Comparison of ENCODE assay signal across 33 cellular contexts in genomic region chr5:84251503-84251902, GRCh38.
"Had no signal": no experiment of that assay in that cellular context is flagged by ENCODE, and none has a peak within 500 bp of the region (broad histone marks: within the 10 kb centered on the region; RNA-seq: fewer than 3 reads in every experiment).

No MANE protein-coding gene starts in this region.

- ATAC-seq: activated naive CD4-positive, alpha-beta T cell treated with anti-CD3 and anti-CD28 coated beads, Interleukin-2, amount 50 U/mL, for 72 hours; activated naive CD8-positive, alpha-beta T cell treated with anti-CD3 and anti-CD28 coated beads, Interleukin-2, amount 50 U/mL, for 24 hours; activated T-cell treated with anti-CD3 and anti-CD28 coated beads, Interleukin-2, amount 50 U/mL, for 4 hours; activated T-cell treated with anti-CD3 and anti-CD28 coated beads, Interleukin-2, amount 50 U/mL, for 72 hours; activated T-helper 17 cell treated with anti-CD3 and anti-CD28 coated beads, Interleukin-2, amount 50 U/mL, for 72 hours; body of pancreas had no signal

- H3K9me3 ChIP-seq: adrenal gland, ascending aorta, body of pancreas, breast epithelium had no signal

- H3K27ac ChIP-seq: adrenal gland, ascending aorta, body of pancreas, brain microvascular endothelial cell, breast epithelium, cardiac muscle cell had no signal

- H3K36me3 ChIP-seq: adrenal gland, ascending aorta, brain microvascular endothelial cell, breast epithelium, cardiac muscle cell had no signal

- H3K4me1 ChIP-seq: adrenal gland, body of pancreas, breast epithelium had no signal

- DNase-seq: activated effector memory CD4-positive, alpha-beta T cell treated with anti-CD3 and anti-CD28 coated beads, Interleukin-2, amount 50 U/mL, for 16 hours; activated effector memory CD4-positive, alpha-beta T cell treated with Interleukin-2 at 50 U/mL for 16 hours; activated gamma-delta T cell; activated gamma-delta T cell treated with Interleukin-2 at 50 U/mL for 16 hours; activated naive CD4-positive, alpha-beta T cell; activated naive CD4-positive, alpha-beta T cell treated with anti-CD3 and anti-CD28 coated beads for 36 hours; activated naive CD4-positive, alpha-beta T cell treated with anti-CD3 and anti-CD28 coated beads, Interleukin-2, amount 10 ng/mL, durations not matched to agents 7 days and 5 days; activated naive CD4-positive, alpha-beta T cell treated with anti-CD3 and anti-CD28 coated beads, Interleukin-2, amount 50 U/mL, for 16 hours; activated naive CD4-positive, alpha-beta T cell treated with Interleukin-2 at 50 U/mL for 16 hours; activated naive CD8-positive, alpha-beta T cell treated with anti-CD3 and anti-CD28 coated beads for 36 hours; activated naive CD8-positive, alpha-beta T cell treated with anti-CD3 and anti-CD28 coated beads, Interleukin-2, amount 10 ng/mL, durations not matched to agents 7 days and 5 days; activated naive CD8-positive, alpha-beta T cell treated with anti-CD3 and anti-CD28 coated beads, Interleukin-2, amount 50 U/mL, for 24 hours; activated T-cell treated with anti-CD3 and anti-CD28 coated beads, Interleukin-2, amount 50 U/mL, for 24 hours; activated T-cell treated with anti-CD3 and anti-CD28 coated beads, Interleukin-2, amount 50 U/mL, for 4 hours; activated T-cell treated with anti-CD3 and anti-CD28 coated beads, Interleukin-2, amount 50 U/mL, for 48 hours; activated T-cell treated with anti-CD3 and anti-CD28 coated beads, Interleukin-2, amount 50 U/mL, for 72 hours; adrenal gland; amniotic stem cell; amygdala; anterior cingulate cortex; aorta; body of pancreas; brain microvascular endothelial cell; caudate nucleus; central memory CD4-positive, alpha-beta T cell; cerebellar nuclear complex had no signal

- H3K27me3 ChIP-seq: adrenal gland, ascending aorta, body of pancreas, brain microvascular endothelial cell, breast epithelium, cardiac muscle cell had no signal

- H3K4me3 ChIP-seq: adrenal gland, ascending aorta, body of pancreas, breast epithelium, cardiac muscle cell had no signal

- FAIRE-seq: astrocyte, bronchial epithelial cell had no signal
